9 cellular contexts compared by ENCODE assay signal in genomic region chr5:149605998-149606721, GRCh38. TPM values are rescaled to one million over a fixed set of nuclear protein-coding genes. Genes with fewer than 3 reads are reported as not detected.
A peak's percentile ranks its signal among the peaks of the same experiment; 100 is the strongest.
DNase-seq lines count a peak whose midpoint lies in the region; ATAC-seq and TF ChIP-seq lines count a peak whose summit lies in the region.
"Had no signal": no experiment of that assay in that cellular context is flagged by ENCODE, and none has a peak within 500 bp of the region (broad histone marks: within the 10 kb centered on the region; RNA-seq: fewer than 3 reads in every experiment).

No MANE protein-coding gene starts in this region.

- H3K9me3 Mint-ChIP-seq in activated CD4-positive, alpha-beta T cell treated with anti-CD3 and anti-CD28 coated beads, Interleukin-2, amount 10 ng/mL, durations not matched to agents 7 days and 5 days = peaks cover 2% of the 10 kb centered on the region

- no peak overlapping the region for H3K4me2 ChIP-seq in mesendoderm (ENCODE audit: low read length)

- H3K23ac ChIP-seq in mesendoderm (ENCODE audit: low read length) = no peak overlapping the region

- no peak overlapping the region for H3K4ac ChIP-seq in mesendoderm (ENCODE audit: low read depth, low read length)

- no peak overlapping the region for H2BK5ac ChIP-seq in mesendoderm (ENCODE audit: low read length)

- peak; percentile 95 for ATAC-seq in HG02943 (IDR thresholded peaks at IDR 0.05; ENCODE audit: low read depth, unreplicated experiment)
- peak; percentile 97 for ATAC-seq in RWPE2 (ENCODE audit: low read depth)
- peak; percentile 38 to 94 for ATAC-seq in left cardiac atrium

- peaks cover 2% of the 10 kb centered on the region for H3K36me3 Mint-ChIP-seq in activated CD4-positive, alpha-beta T cell treated with anti-CD3 and anti-CD28 coated beads, Interleukin-2, amount 10 ng/mL, durations not matched to agents 7 days and 5 days (ENCODE audit: low read depth)

- no peak overlapping the region for H3K9ac ChIP-seq in mesendoderm (ENCODE audit: low read length)

- peak overlapping the region; percentile 63 for H3K27ac Mint-ChIP-seq in activated CD4-positive, alpha-beta T cell treated with anti-CD3 and anti-CD28 coated beads, Interleukin-2, amount 10 ng/mL, durations not matched to agents 7 days and 5 days

- no peak overlapping the region for H3K18ac ChIP-seq in mesendoderm (ENCODE audit: low read length)

- no peak overlapping the region for H4K8ac ChIP-seq in mesendoderm (ENCODE audit: low read depth, low read length)

- H3K4me1 ChIP-seq in RWPE2 (ENCODE audit: insufficient read depth, poor library complexity, severe bottlenecking) (peaks cover 35% of the 10 kb centered on the region), mesendoderm (ENCODE audit: control insufficient read depth, low read depth, low read length) (no peaks in the 10 kb centered on the region)

- peaks cover 11% of the 10 kb centered on the region for H3K4me1 Mint-ChIP-seq in activated CD4-positive, alpha-beta T cell treated with anti-CD3 and anti-CD28 coated beads, Interleukin-2, amount 10 ng/mL, durations not matched to agents 7 days and 5 days

- TF ChIP-seq CTCF in RWPE2 (IDR thresholded peaks at IDR 0.05; ENCODE audit: poor library complexity, severe bottlenecking) = no peak

- H3K36me3 ChIP-seq in RWPE2 (ENCODE audit: low read depth) (no peaks in the 10 kb centered on the region), mesendoderm (ENCODE audit: control insufficient read depth, insufficient read depth, low read length) (no peaks in the 10 kb centered on the region)

- no peak for DNase-seq in activated CD4-positive, alpha-beta T cell treated with anti-CD3 and anti-CD28 coated beads, Interleukin-2, amount 10 ng/mL, durations not matched to agents 7 days and 5 days
- DNase-seq in activated CD4-positive, alpha-beta T cell treated with anti-CD3 and anti-CD28 coated beads, Interleukin-2, amount 50 U/mL, for 1 hour = no peak
- DNase-seq in RWPE2 (ENCODE audit: low spot score) (peak; percentile 96), left cardiac atrium (peak; percentile 58), mesendoderm (no peak), NCI-H187 (lab: John Stamatoyannopoulos, UW) (no peak)
- DNase-seq in activated CD4-positive, alpha-beta T cell treated with anti-CD3 and anti-CD28 coated beads for 1 hour = no peak

- no peak overlapping the region for H3K56ac ChIP-seq in mesendoderm (ENCODE audit: low read length)

- no peaks in the 10 kb centered on the region for H3K9me3 ChIP-seq in RWPE2 (ENCODE audit: severe bottlenecking)

- no peaks in the 10 kb centered on the region for H3K27me3 ChIP-seq in RWPE2 (ENCODE audit: insufficient read depth, poor library complexity, severe bottlenecking)
- H3K27me3 ChIP-seq in mesendoderm (ENCODE audit: insufficient read depth, low read length, poor library complexity) = no peaks in the 10 kb centered on the region

- H3K27ac ChIP-seq in RWPE2 (ENCODE audit: poor library complexity, severe bottlenecking) = peak overlapping the region; percentile 74
- no peak overlapping the region for H3K27ac ChIP-seq in mesendoderm (ENCODE audit: low read depth, low read length)
- H3K27ac ChIP-seq: C4-2B had no signal

- H3K4me3 Mint-ChIP-seq in activated CD4-positive, alpha-beta T cell treated with anti-CD3 and anti-CD28 coated beads, Interleukin-2, amount 10 ng/mL, durations not matched to agents 7 days and 5 days = no peak overlapping the region

- intact Hi-C loops in left cardiac atrium (cut with DNase I) = no loop called here

- H2AK5ac ChIP-seq in mesendoderm (ENCODE audit: low read length) = no peak overlapping the region

- H3K79me2 ChIP-seq in mesendoderm (ENCODE audit: control insufficient read depth, insufficient read depth, low read length) = no peaks in the 10 kb centered on the region

- CTCF ChIA-PET in activated CD4-positive, alpha-beta T cell treated with anti-CD3 and anti-CD28 coated beads, Interleukin-2, amount 10 ng/mL, durations not matched to agents 7 days and 5 days (lab: Charles Lee) = interaction anchor here (0.6 to 2.3 kb wide), 4 partner anchors 8 to 51 kb away, joined by 3 to 7 read pairs (median 4); no protein-coding TSS in a partner anchor

- H4K5ac ChIP-seq in mesendoderm (ENCODE audit: low read length) = no peak overlapping the region

- H3K4me3 ChIP-seq in RWPE2 (ENCODE audit: severe bottlenecking) = no peak overlapping the region
- no peak overlapping the region for H3K4me3 ChIP-seq in mesendoderm (ENCODE audit: low read length)

- WGBS in mesendoderm (ENCODE audit: extremely low coverage, insufficient coverage, low lambda C conversion rate) = no CpG with 5 or more reads among the region's 11 CpGs

- POLR2A ChIA-PET in activated CD4-positive, alpha-beta T cell treated with anti-CD3 and anti-CD28 coated beads, Interleukin-2, amount 10 ng/mL, durations not matched to agents 7 days and 5 days (lab: Charles Lee) = no interaction called here

- H3K27me3 Mint-ChIP-seq in activated CD4-positive, alpha-beta T cell treated with anti-CD3 and anti-CD28 coated beads, Interleukin-2, amount 10 ng/mL, durations not matched to agents 7 days and 5 days = peaks cover 3% of the 10 kb centered on the region

- H3K79me1 ChIP-seq in mesendoderm (ENCODE audit: low read length) = no peaks in the 10 kb centered on the region

- no peak overlapping the region for H2BK120ac ChIP-seq in mesendoderm (ENCODE audit: low read depth, low read length)

- H2BK15ac ChIP-seq in mesendoderm (replicated peaks; ENCODE audit: low read depth) = no peak overlapping the region

RNA-seq across cellular contexts. Expression of gene ARHGEF37, which starts 24.9 kb away (rescaled TPM):
- under 1 TPM; 0.37 to 0.52 TPM for total RNA-seq in activated CD4-positive, alpha-beta T cell treated with anti-CD3 and anti-CD28 coated beads, Interleukin-2, amount 10 ng/mL, durations not matched to agents 7 days and 5 days
- total RNA-seq in left cardiac atrium = 10 to 100 TPM; 14.1 to 17.3 TPM
- polyA plus RNA-seq in mesendoderm (2013, experiment 1 of 2) = 0.13 TPM
- 0.07 TPM for polyA plus RNA-seq in mesendoderm (2013, experiment 2 of 2)

RNA-seq across cellular contexts. Expression of gene CSNK1A1, which starts 54.9 kb away (rescaled TPM):
- 100 to 1,000 TPM; 164 to 199 TPM for total RNA-seq in activated CD4-positive, alpha-beta T cell treated with anti-CD3 and anti-CD28 coated beads, Interleukin-2, amount 10 ng/mL, durations not matched to agents 7 days and 5 days
- total RNA-seq in left cardiac atrium = 100 to 1,000 TPM; 212 to 342 TPM
- 145 TPM for polyA plus RNA-seq in mesendoderm (2013, experiment 1 of 2)
- polyA plus RNA-seq in mesendoderm (2013, experiment 2 of 2) = 145 TPM

Comparison
In these comparisons a context has a peak if more than half of its experiments do, and no peak if none do; other contexts are left out.
1. DNase-seq: peak in RWPE2 (single experiment) and left cardiac atrium (single experiment); none in activated CD4-positive, alpha-beta T cell treated with anti-CD3 and anti-CD28 coated beads, Interleukin-2, amount 10 ng/mL, durations not matched to agents 7 days and 5 days (single experiment), activated CD4-positive, alpha-beta T cell treated with anti-CD3 and anti-CD28 coated beads, Interleukin-2, amount 50 U/mL, for 1 hour (single experiment), mesendoderm (single experiment), NCI-H187 (0 of 2) and activated CD4-positive, alpha-beta T cell treated with anti-CD3 and anti-CD28 coated beads for 1 hour (single experiment).
2. RNA of gene ARHGEF37, which starts 24.9 kb away (total RNA-seq): 14.1 to 17.3 TPM in left cardiac atrium; 0.37 to 0.52 TPM in activated CD4-positive, alpha-beta T cell treated with anti-CD3 and anti-CD28 coated beads, Interleukin-2, amount 10 ng/mL, durations not matched to agents 7 days and 5 days; every median in the first group is over 4 times any median in the second.
3. Peak in every context shown above with its lines, with median percentiles within 50 percentile points of each other: ATAC-seq.